In genomic region chr4:150586162-150586561, GRCh38 we compare ENCODE assay signal across 1 cellular context.
TF ChIP-seq lines count a peak whose summit lies in the region.

No MANE protein-coding gene starts in this region.

TF ChIP-seq in SK-N-SH, 30 proteins besides CTCF, POLR2A, EP300 and RAD21 (continued from another document):
- TF ChIP-seq ZBTB33 (IDR thresholded peaks at IDR 0.05; ENCODE audit: borderline replicate concordance, low read depth) (no peak), EZH2phosphoT487 (IDR thresholded peaks at IDR 0.05; ENCODE audit: borderline replicate concordance, low read depth) (no peak), NFIC (IDR thresholded peaks at IDR 0.05; ENCODE audit: borderline replicate concordance) (no peak), RCOR1 (IDR thresholded peaks at IDR 0.05; ENCODE audit: low read length) (no peak), YY1 (IDR thresholded peaks at IDR 0.05; ENCODE audit: low read depth) (no peak), TAF1 (IDR thresholded peaks at IDR 0.05; ENCODE audit: borderline replicate concordance, low read depth, low read length) (no peak), MEF2A (IDR thresholded peaks at IDR 0.05; ENCODE audit: borderline replicate concordance, low read depth) (no peak), REST (IDR thresholded peaks at IDR 0.05; ENCODE audit: low read depth, low read length) (no peak)
